9 cellular contexts compared by ENCODE assay signal in genomic region chr6:66496659-66497058, GRCh38.
A peak's percentile ranks its signal among the peaks of the same experiment; 100 is the strongest.
DNase-seq lines count a peak whose midpoint lies in the region; ATAC-seq, FAIRE-seq and TF ChIP-seq lines count a peak whose summit lies in the region.
"Had no signal": no experiment of that assay in that cellular context is flagged by ENCODE, and none has a peak within 500 bp of the region (broad histone marks: within the 10 kb centered on the region; RNA-seq: fewer than 3 reads in every experiment).

No MANE protein-coding gene starts in this region.

- no peak for FAIRE-seq in GM12892 (lab: Jason Lieb, UNC)

- H3K4me1 ChIP-seq in RWPE2 (ENCODE audit: insufficient read depth, poor library complexity, severe bottlenecking) = no peaks in the 10 kb centered on the region

- no peaks in the 10 kb centered on the region for H3K9me3 ChIP-seq in RWPE2 (ENCODE audit: severe bottlenecking)

- H3K27ac ChIP-seq in RWPE2 (ENCODE audit: poor library complexity, severe bottlenecking) = no peak overlapping the region
- H3K27ac ChIP-seq: SK-N-MC had no signal

- no peak for TF ChIP-seq POLR2A in GM12892 (IDR thresholded peaks at IDR 0.05; ENCODE audit: low read depth, low read length)

- DNase-seq in Caki2 (ENCODE audit: low read depth) (peak; percentile 22), HuH-7 (ENCODE audit: low spot score) (peak; percentile 37), RWPE2 (ENCODE audit: low spot score) (no peak), glomerular visceral epithelial cell (ENCODE audit: extremely low spot score) (peak; percentile 23), T-helper 2 cell (no peak), AG20443 (ENCODE audit: low spot score) (no peak), GM12892 (ENCODE audit: insufficient read length) (no peak)
- no peak for DNase-seq in stimulated activated CD4-positive, alpha-beta T cell treated with anti-CD3 and anti-CD28 coated beads, Interleukin-2, amount 100 ng/mL, for 24 hours

- peak; percentile 44; the same call in 1 of the 3 replicates for ATAC-seq in RWPE2 (ENCODE audit: low read depth)

- in situ Hi-C loops in Caki2 (cut with HindIII; ENCODE audit: low pct_unique_long_range_greater_than_20kb, low sequenced_read_pairs) = no loop called here

- TF ChIP-seq CTCF in RWPE2 (IDR thresholded peaks at IDR 0.05; ENCODE audit: poor library complexity, severe bottlenecking) = peak; percentile 59

- H3K36me3 ChIP-seq in RWPE2 (ENCODE audit: low read depth) = no peaks in the 10 kb centered on the region

- H3K27me3 ChIP-seq in RWPE2 (ENCODE audit: insufficient read depth, poor library complexity, severe bottlenecking) = no peaks in the 10 kb centered on the region

- H3K4me3 ChIP-seq in RWPE2 (ENCODE audit: severe bottlenecking) = no peak overlapping the region
- H3K4me3 ChIP-seq: SK-N-MC had no signal

Comparison
In these comparisons a context has a peak if more than half of its experiments do, and no peak if none do; other contexts are left out.
1. DNase-seq: peak in Caki2 (single experiment), HuH-7 (single experiment) and glomerular visceral epithelial cell (single experiment); none in RWPE2 (single experiment), T-helper 2 cell (0 of 5), stimulated activated CD4-positive, alpha-beta T cell treated with anti-CD3 and anti-CD28 coated beads, Interleukin-2, amount 100 ng/mL, for 24 hours (0 of 2), AG20443 (single experiment) and GM12892 (single experiment).